8 cellular contexts compared by ENCODE assay signal in genomic region chr17:42997984-42998938, GRCh38. TPM values are rescaled to one million over a fixed set of nuclear protein-coding genes. Genes with fewer than 3 reads are reported as not detected.
DNase-seq lines count a peak whose midpoint lies in the region; ATAC-seq, FAIRE-seq and TF ChIP-seq lines count a peak whose summit lies in the region.

TSS of gene RPL27 (plus strand) at chr17:42998419. CDS start at chr17:42998751, 332 bp downstream.

- H3K4me3 ChIP-seq in iPS DF 6.9 (ENCODE audit: low read length) (peak within 1 kb of the TSS; percentile 95), skeletal muscle cell (ENCODE audit: low read depth, low read length) (peak within 1 kb of the TSS; percentile 88)

- peaks cover 49% of the 10 kb centered on the region for H3K36me3 Mint-ChIP-seq in brain

- TF ChIP-seq CTCF in 22Rv1 (IDR thresholded peaks at IDR 0.05) = peak; percentile 84
- TF ChIP-seq CTCF in brain (conservative IDR thresholded peaks at IDR 0.05) = peak; percentile 81 to 84

- no peaks in the 10 kb centered on the region for H3K27me3 ChIP-seq in iPS DF 6.9 (ENCODE audit: control insufficient read depth, insufficient read depth, low read length)

- WGBS in iPS DF 6.9 (ENCODE audit: insufficient coverage, insufficient read length) = no CpG with 5 or more reads among the region's 49 CpGs

- H3K9me3 Mint-ChIP-seq in brain = no peaks in the 10 kb centered on the region

- no peaks in the 10 kb centered on the region for H3K9me3 ChIP-seq in iPS DF 6.9 (ENCODE audit: control insufficient read depth, insufficient read depth, low read length)

- H3K27ac Mint-ChIP-seq in brain = peak within 1 kb of the TSS; percentile 74 to 97 (median 94)

- 0 out of 2 replicates have a peak, but pooled peaks cover 1% of the 10 kb centered on the region for H3K4me1 ChIP-seq in iPS DF 6.9 (ENCODE audit: control insufficient read depth, insufficient read depth, low read length)

- H3K36me3 ChIP-seq in iPS DF 6.9 (ENCODE audit: control insufficient read depth, insufficient read depth, low read length) = peaks cover 26% of the 10 kb centered on the region

- DNase-seq in NCI-H2107 (lab: John Stamatoyannopoulos, UW) (peak; percentile 97), iPS DF 6.9 (ENCODE audit: low read depth, low spot score) (peak; percentile 98), skeletal muscle cell (ENCODE audit: low read depth) (peak; percentile 100)

- peak; percentile 91 for ATAC-seq in GM18517 (IDR thresholded peaks at IDR 0.05; ENCODE audit: unreplicated experiment)
- peak; percentile 90 for ATAC-seq in HG03060 (IDR thresholded peaks at IDR 0.05; ENCODE audit: low read depth, unreplicated experiment)

- peak within 1 kb of the TSS; percentile 88 for H3K27ac ChIP-seq in 22Rv1
- no peak within 1 kb of the TSS for H3K27ac ChIP-seq in iPS DF 6.9 (ENCODE audit: low read length)

- peaks cover 5% of the 10 kb centered on the region for H3K27me3 Mint-ChIP-seq in brain

- peak within 1 kb of the TSS; percentile 95 to 99 (median 97) for H3K4me3 Mint-ChIP-seq in brain

- FAIRE-seq in TTC549 (lab: Jason Lieb, UNC) = peak; percentile 97

- peaks cover 30% of the 10 kb centered on the region for H3K4me1 Mint-ChIP-seq in brain

RNA-seq across cellular contexts. Expression of gene RPL27, which starts in this region (rescaled TPM):
- 3,023 TPM for polyA plus RNA-seq in brain (ENCODE audit: insufficient read depth, low read depth, low replicate concordance)
